Comparison of ENCODE assay signal across 8 cellular contexts in genomic region chr10:63628526-63629362, GRCh38.
DNase-seq lines count a peak whose midpoint lies in the region; ATAC-seq, FAIRE-seq and TF ChIP-seq lines count a peak whose summit lies in the region.

No MANE protein-coding gene starts in this region.

- DNase-seq in GM06990 (ENCODE audit: extremely low read depth, insufficient read length) = peak; percentile 69
- DNase-seq in OCI-M1 (lab: John Stamatoyannopoulos, UW) = peak; percentile 90
- peak; percentile 7 for DNase-seq in central memory CD4-positive, alpha-beta T cell
- DNase-seq in islet precursor cell = peak; percentile 91
- DNase-seq in HTR-8/SVneo (ENCODE audit: insufficient read length, low spot score) = no peak

- H3K36me3 ChIP-seq in GM06990 (ENCODE audit: control insufficient read depth, insufficient read depth, low read length) (no peaks in the 10 kb centered on the region), skeletal muscle tissue (ENCODE audit: control insufficient read depth in 3 of 3, insufficient read depth in 3 of 3, low read length in 3 of 3) (no peaks in the 10 kb centered on the region)

- TF ChIP-seq RAD21 in Ishikawa (IDR thresholded peaks at IDR 0.05; ENCODE audit: low read depth) = no peak

- peak overlapping the region; percentile 87 to 94 (median 91) for H3K9ac ChIP-seq in skeletal muscle tissue (ENCODE audit: low read depth in 1 of 3, low read length in 3 of 3)

- peak; percentile 34 for ATAC-seq in GM21723 (IDR thresholded peaks at IDR 0.05; ENCODE audit: unreplicated experiment)

- H3K4me3 ChIP-seq in GM06990 (replicated peaks; ENCODE audit: low read depth, low read length) = peak overlapping the region; percentile 82
- H3K4me3 ChIP-seq in skeletal muscle tissue (ENCODE audit: low read length in 3 of 3) = peak overlapping the region; percentile 70 to 85 (median 74)

- TF ChIP-seq CTCF in GM06990 (IDR thresholded peaks at IDR 0.05; ENCODE audit: insufficient read depth, low read length, poor library complexity, severe bottlenecking) = no peak

- TF ChIP-seq EP300 in Ishikawa (IDR thresholded peaks at IDR 0.05; ENCODE audit: borderline replicate concordance) = no peak

- peak overlapping the region; percentile 98 for H3K27ac ChIP-seq in skeletal muscle tissue (ENCODE audit: low read depth, low read length)

- H3K9me3 ChIP-seq in skeletal muscle tissue (ENCODE audit: control insufficient read depth in 3 of 3, low read length in 3 of 3) = no peaks in the 10 kb centered on the region

- no peak for FAIRE-seq in HTR-8/SVneo (lab: Jason Lieb, UNC)

- H3K27me3 ChIP-seq in GM06990 (replicated peaks; ENCODE audit: control insufficient read depth, insufficient read depth, low read length) (no peaks in the 10 kb centered on the region), skeletal muscle tissue (ENCODE audit: control insufficient read depth in 3 of 3, insufficient read depth in 3 of 3, low read length in 3 of 3) (no peaks in the 10 kb centered on the region)

- H3K4me1 ChIP-seq in skeletal muscle tissue (ENCODE audit: control insufficient read depth in 3 of 3, insufficient read depth in 3 of 3, low read length in 3 of 3) = peaks cover 10 to 25% (median 21%) of the 10 kb centered on the region in 3 donors

TF ChIP-seq in Ishikawa, 13 proteins besides CTCF, POLR2A, EP300 and RAD21:
- TF ChIP-seq YY1 (IDR thresholded peaks at IDR 0.05; ENCODE audit: low read depth) = no peak
- TF ChIP-seq REST (IDR thresholded peaks at IDR 0.05; ENCODE audit: low read depth) = no peak
- no peak for TF ChIP-seq TAF1 (IDR thresholded peaks at IDR 0.05; ENCODE audit: low read depth)
- no peak for TF ChIP-seq TCF12 (IDR thresholded peaks at IDR 0.05; ENCODE audit: low read depth)
- peak; percentile 88 for TF ChIP-seq NFIC (IDR thresholded peaks at IDR 0.05)
- TF ChIP-seq CEBPB (IDR thresholded peaks at IDR 0.05) = no peak
- peak; percentile 90 for TF ChIP-seq USF1 (IDR thresholded peaks at IDR 0.05)
- TF ChIP-seq ZBTB7A (IDR thresholded peaks at IDR 0.05; ENCODE audit: low read depth) = no peak
- no peak; the same call in 1 of the 2 replicates for TF ChIP-seq FOXM1 (IDR thresholded peaks at IDR 0.05; ENCODE audit: borderline replicate concordance, low read depth)
- no peak for TF ChIP-seq CREB1 (IDR thresholded peaks at IDR 0.05; ENCODE audit: low read depth)
- TF ChIP-seq TEAD4 (IDR thresholded peaks at IDR 0.05) = peak; percentile 13; the same call in 1 of the 2 replicates
- TF ChIP-seq MAX (IDR thresholded peaks at IDR 0.05) = no peak
